Comparison of ENCODE assay signal across 32 cellular contexts in the genomic region with DNA sequence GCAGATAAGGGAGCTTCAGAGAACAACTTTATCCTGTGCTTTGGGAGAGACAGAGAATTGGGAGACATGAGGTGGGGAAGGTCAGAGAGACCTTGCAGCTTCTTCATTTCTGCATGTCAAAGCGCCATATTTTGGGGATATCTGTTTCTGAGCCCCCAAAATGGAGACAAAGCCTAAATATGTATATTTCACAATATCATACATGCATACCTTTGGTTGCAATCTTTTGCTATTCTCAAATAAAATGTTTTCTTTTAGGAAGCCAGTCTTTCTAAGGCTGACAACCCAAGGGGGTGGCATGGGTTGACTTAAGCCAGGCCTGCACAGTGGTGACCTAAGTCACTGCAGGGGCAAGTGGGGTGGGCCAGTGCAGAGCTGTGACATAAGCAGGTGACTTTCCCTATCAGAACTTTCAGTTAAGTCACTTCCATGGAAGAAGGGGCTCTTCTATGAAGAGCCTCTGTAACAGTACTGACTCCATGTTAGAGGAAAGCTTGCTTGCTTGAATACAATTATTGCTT.
"Had no signal": no experiment of that assay in that cellular context is flagged by ENCODE, and none has a peak within 500 bp of the region (broad histone marks: within the 10 kb centered on the region; RNA-seq: fewer than 3 reads in every experiment).

No MANE protein-coding gene starts in this region.

- H3K9me3 ChIP-seq: adrenal gland, body of pancreas, SJCRH30 had no signal

- H3K36me3 Mint-ChIP-seq: activated naive CD4-positive, alpha-beta T cell treated with anti-CD3 and anti-CD28 coated beads, Interleukin-2, amount 50 U/mL, for 24 hours had no signal

- FAIRE-seq: astrocyte, bronchial epithelial cell had no signal

- DNase-seq: activated CD4-positive, alpha-beta T cell treated with anti-CD3 and anti-CD28 coated beads for 1 hour; activated CD4-positive, alpha-beta T cell treated with anti-CD3 and anti-CD28 coated beads for 48 hours; activated CD4-positive, CD25-positive, alpha-beta regulatory T cell; activated CD8-positive, alpha-beta T cell treated with anti-CD3 and anti-CD28 coated beads for 36 hours; activated gamma-delta T cell; activated naive CD4-positive, alpha-beta T cell treated with Interleukin-2 at 50 U/mL for 16 hours; activated naive CD8-positive, alpha-beta T cell treated with anti-CD3 and anti-CD28 coated beads, Interleukin-2, amount 10 ng/mL, durations not matched to agents 7 days and 5 days; activated T-cell treated with anti-CD3 and anti-CD28 coated beads, Interleukin-2, amount 50 U/mL, for 1 hour; activated T-cell treated with anti-CD3 and anti-CD28 coated beads, Interleukin-2, amount 50 U/mL, for 72 hours; adrenal gland; body of pancreas; caudate nucleus; cerebellar nuclear complex; Kasumi-1; MG63; NCI-H1048; NCI-H1105 treated with DMSO at 0.1 percent for 48 hours; NCI-H1436 treated with DMSO at 0.1 percent for 48 hours; NCI-H1694 treated with DMSO at 0.1 percent for 48 hours; NCI-H2029; NCI-H345; NCI-H524 treated with DMSO at 0.1 percent for 48 hours; SHP77; SJCRH30; T1000; WERI-Rb-1 had no signal

- H3K27me3 ChIP-seq: adrenal gland, body of pancreas had no signal

- H3K36me3 ChIP-seq: adrenal gland, MG63, SJCRH30, WERI-Rb-1 had no signal

- ATAC-seq: activated CD8-positive, alpha-beta T cell treated with anti-CD3 and anti-CD28 coated beads for 36 hours; activated T-cell treated with anti-CD3 and anti-CD28 coated beads, Interleukin-2, amount 50 U/mL, for 72 hours; activated T-helper 17 cell treated with anti-CD3 and anti-CD28 coated beads, Interleukin-2, amount 50 U/mL, for 72 hours; body of pancreas; Panc1 had no signal

- H3K9me3 Mint-ChIP-seq: activated naive CD4-positive, alpha-beta T cell treated with anti-CD3 and anti-CD28 coated beads, Interleukin-2, amount 50 U/mL, for 24 hours; activated T-helper 17 cell treated with anti-CD3 and anti-CD28 coated beads, Interleukin-2, amount 50 U/mL, for 72 hours had no signal

- H3K4me1 Mint-ChIP-seq: activated T-helper 17 cell treated with anti-CD3 and anti-CD28 coated beads, Interleukin-2, amount 50 U/mL, for 72 hours had no signal

- H3K4me3 Mint-ChIP-seq: activated CD8-positive, alpha-beta T cell treated with anti-CD3 and anti-CD28 coated beads for 36 hours; activated naive CD4-positive, alpha-beta T cell treated with anti-CD3 and anti-CD28 coated beads, Interleukin-2, amount 50 U/mL, for 24 hours; activated naive CD8-positive, alpha-beta T cell treated with anti-CD3 and anti-CD28 coated beads, Interleukin-2, amount 10 ng/mL, durations not matched to agents 7 days and 5 days; activated T-cell treated with anti-CD3 and anti-CD28 coated beads, Interleukin-2, amount 50 U/mL, for 72 hours; activated T-helper 17 cell treated with anti-CD3 and anti-CD28 coated beads, Interleukin-2, amount 50 U/mL, for 72 hours had no signal

- H3K27ac Mint-ChIP-seq: activated CD8-positive, alpha-beta T cell treated with anti-CD3 and anti-CD28 coated beads for 36 hours; activated naive CD4-positive, alpha-beta T cell treated with anti-CD3 and anti-CD28 coated beads, Interleukin-2, amount 50 U/mL, for 24 hours; activated naive CD8-positive, alpha-beta T cell treated with anti-CD3 and anti-CD28 coated beads, Interleukin-2, amount 10 ng/mL, durations not matched to agents 7 days and 5 days; activated T-cell treated with anti-CD3 and anti-CD28 coated beads, Interleukin-2, amount 50 U/mL, for 72 hours; activated T-helper 17 cell treated with anti-CD3 and anti-CD28 coated beads, Interleukin-2, amount 50 U/mL, for 72 hours had no signal

- H3K4me3 ChIP-seq: adrenal gland, body of pancreas, MG63, SJCRH30, SK-N-MC had no signal

- H3K27ac ChIP-seq: adrenal gland, body of pancreas, SJCRH30, SK-N-MC, WERI-Rb-1 had no signal

- H3K4me1 ChIP-seq: adrenal gland, body of pancreas, SJCRH30 had no signal

- H3K27me3 Mint-ChIP-seq: activated naive CD4-positive, alpha-beta T cell treated with anti-CD3 and anti-CD28 coated beads, Interleukin-2, amount 50 U/mL, for 24 hours; activated T-helper 17 cell treated with anti-CD3 and anti-CD28 coated beads, Interleukin-2, amount 50 U/mL, for 72 hours had no signal
